In genomic region chr6:33857301-33858052, GRCh38 we compare ENCODE assay signal across 18 cellular contexts. TPM values are rescaled to one million over a fixed set of nuclear protein-coding genes. Genes with fewer than 3 reads are reported as not detected.
DNase-seq lines count a peak whose midpoint lies in the region; ATAC-seq and TF ChIP-seq lines count a peak whose summit lies in the region.
"Had no signal": no experiment of that assay in that cellular context is flagged by ENCODE, and none has a peak within 500 bp of the region (broad histone marks: within the 10 kb centered on the region; RNA-seq: fewer than 3 reads in every experiment).

No MANE protein-coding gene starts in this region.

- H2AFZ ChIP-seq in Loucy (ENCODE audit: low read length) = no peak overlapping the region
- no peak overlapping the region for H2AFZ ChIP-seq in neural progenitor cell (replicated peaks)

- H3K9ac ChIP-seq in Loucy (ENCODE audit: low read depth, low read length, poor library complexity, severe bottlenecking) (peak overlapping the region; percentile 59), neural progenitor cell (no peak overlapping the region)

- no peak overlapping the region for H3K4me3 ChIP-seq in CD4-positive, alpha-beta memory T cell (ENCODE audit: low read length in 2 of 2)
- H3K4me3 ChIP-seq in Loucy (ENCODE audit: low read length, poor library complexity, severe bottlenecking) (peak overlapping the region; percentile 57), neural progenitor cell (no peak overlapping the region), dorsolateral prefrontal cortex (no peak overlapping the region)
- H3K4me3 ChIP-seq: mucosa of descending colon, sigmoid colon, thyroid gland had no signal

- peaks cover 68% of the 10 kb centered on the region for H3K4me1 ChIP-seq in CD4-positive, alpha-beta memory T cell (ENCODE audit: insufficient read depth, low read length)
- H3K4me1 ChIP-seq in Loucy (ENCODE audit: insufficient read depth, low read length, poor library complexity, severe bottlenecking) (peaks cover 91% of the 10 kb centered on the region), neural progenitor cell (no peaks in the 10 kb centered on the region)

- intact Hi-C loops in CD4-positive, alpha-beta memory T cell (cut with micrococcal nuclease) = loop anchor here (2.0 kb wide), 3 partner anchors 47 to 69 kb away; partner anchors contain the start of gene LEMD2
- intact Hi-C loops in dorsolateral prefrontal cortex (cut with DNase I) = no loop called here

- no peaks in the 10 kb centered on the region for H3K36me3 Mint-ChIP-seq in CD4-positive, alpha-beta memory T cell
- H3K36me3 Mint-ChIP-seq in neural progenitor cell = no peaks in the 10 kb centered on the region

- DNase-seq in CD4-positive, alpha-beta memory T cell = no peak
- DNase-seq in UCSD-AML1 (lab: John Stamatoyannopoulos, UW; ENCODE audit: unreplicated experiment) (peak; percentile 45), neural progenitor cell (ENCODE audit: low spot score) (no peak), dorsolateral prefrontal cortex (no peak), KG1 (lab: John Stamatoyannopoulos, UW) (no peak)
- DNase-seq: aorta, HCEC 1CT, NCI-H1694 treated with DMSO at 0.1 percent for 48 hours, NCI-H345, sigmoid colon, thyroid gland had no signal

- peaks cover 0 to 2% (median 0%) of the 10 kb centered on the region in 8 donors for H3K9me3 Mint-ChIP-seq in CD4-positive, alpha-beta memory T cell
- no peaks in the 10 kb centered on the region for H3K9me3 Mint-ChIP-seq in neural progenitor cell
- H3K9me3 Mint-ChIP-seq: activated CD4-positive, alpha-beta T cell treated with anti-CD3 and anti-CD28 coated beads, Interleukin-2, amount 10 ng/mL, durations not matched to agents 24 days and 14 days had no signal

- peak overlapping the region in 1 of 7 donors; percentile 17 for H3K27ac Mint-ChIP-seq in CD4-positive, alpha-beta memory T cell
- peak overlapping the region; percentile 64 for H3K27ac Mint-ChIP-seq in neural progenitor cell
- H3K27ac Mint-ChIP-seq: activated CD4-positive, alpha-beta T cell treated with anti-CD3 and anti-CD28 coated beads, Interleukin-2, amount 10 ng/mL, durations not matched to agents 24 days and 14 days had no signal

- no peak for ATAC-seq in HG02759 (IDR thresholded peaks at IDR 0.05; ENCODE audit: unreplicated experiment)
- ATAC-seq: esophagus mucosa had no signal

- no peaks in the 10 kb centered on the region for H3K9me3 ChIP-seq in CD4-positive, alpha-beta memory T cell (ENCODE audit: control insufficient read depth in 1 of 2, low read length in 2 of 2)
- H3K9me3 ChIP-seq in Loucy (ENCODE audit: insufficient read depth, low read depth, low read length) (no peaks in the 10 kb centered on the region), neural progenitor cell (ENCODE audit: low read depth) (no peaks in the 10 kb centered on the region)
- H3K9me3 ChIP-seq: mucosa of descending colon, sigmoid colon, thyroid gland had no signal

- peaks cover 41 to 76% (median 55%) of the 10 kb centered on the region in 4 donors for H3K4me1 Mint-ChIP-seq in CD4-positive, alpha-beta memory T cell
- peaks cover 13% of the 10 kb centered on the region for H3K4me1 Mint-ChIP-seq in neural progenitor cell

- H3K27me3 Mint-ChIP-seq in CD4-positive, alpha-beta memory T cell = peaks cover 0 to 4% of the 10 kb centered on the region in 2 donors
- peaks cover 7% of the 10 kb centered on the region for H3K27me3 Mint-ChIP-seq in neural progenitor cell (ENCODE audit: insufficient read depth, low read depth)

- H3K79me2 ChIP-seq in Loucy (ENCODE audit: insufficient read depth, low read length) (no peaks in the 10 kb centered on the region), neural progenitor cell (ENCODE audit: low read depth) (no peaks in the 10 kb centered on the region)

- H3F3A ChIP-seq in Loucy (ENCODE audit: low read depth) (peaks cover 4% of the 10 kb centered on the region; the same call in 1 of the 2 replicates), neural progenitor cell (ENCODE audit: low read depth) (peaks cover 2% of the 10 kb centered on the region)

- POLR2A ChIA-PET in CD4-positive, alpha-beta memory T cell (lab: Charles Lee; ENCODE audit: partially characterized antibody) = interaction anchor here (0.8 to 4.0 kb wide), 8 partner anchors 9 to 78 kb away, joined by 3 to 22 read pairs (median 5); partner anchors contain the start of gene LEMD2

- no peak overlapping the region for H3K27ac ChIP-seq in CD4-positive, alpha-beta memory T cell (ENCODE audit: low read depth, low read length)
- no peak overlapping the region for H3K27ac ChIP-seq in neural progenitor cell
- H3K27ac ChIP-seq in dorsolateral prefrontal cortex = no peak overlapping the region
- H3K27ac ChIP-seq: sigmoid colon, thyroid gland had no signal

- H3K27me3 ChIP-seq in CD4-positive, alpha-beta memory T cell (ENCODE audit: insufficient read depth, low read length) = peaks cover 6% of the 10 kb centered on the region
- H3K27me3 ChIP-seq in Loucy (ENCODE audit: insufficient read depth, low read length, poor library complexity, severe bottlenecking) (no peaks in the 10 kb centered on the region), neural progenitor cell (no peaks in the 10 kb centered on the region), dorsolateral prefrontal cortex (peaks cover 0 to 21% (median 0%) of the 10 kb centered on the region in 45 donors)
- H3K27me3 ChIP-seq: thyroid gland had no signal

- H3K4me2 ChIP-seq in Loucy (ENCODE audit: low read depth, low read length, poor library complexity, severe bottlenecking) = peak overlapping the region; percentile 77
- H3K4me2 ChIP-seq in neural progenitor cell = no peak overlapping the region

- no peak for TF ChIP-seq CTCF in Loucy (conservative IDR thresholded peaks at IDR 0.05; ENCODE audit: low read length)
- no peak for TF ChIP-seq CTCF in neural progenitor cell (IDR thresholded peaks at IDR 0.05)
- no peak for TF ChIP-seq CTCF in dorsolateral prefrontal cortex (IDR thresholded peaks at IDR 0.05 in 54 of 56, conservative IDR thresholded peaks at IDR 0.05 in 2 of 56; ENCODE audit: low read depth in 1 of 56, partially characterized antibody in 56 of 56)

- H4K20me1 ChIP-seq in Loucy (ENCODE audit: insufficient read depth, low read length, poor library complexity, severe bottlenecking) (no peaks in the 10 kb centered on the region), neural progenitor cell (ENCODE audit: low read depth) (no peaks in the 10 kb centered on the region)

- CTCF ChIA-PET in CD4-positive, alpha-beta memory T cell (lab: Charles Lee; ENCODE audit: partially characterized antibody) = interaction anchor here (1.6 kb wide), 1 partner anchor 170 kb away, joined by 3 read pairs; no protein-coding TSS in a partner anchor

- H3K36me3 ChIP-seq in CD4-positive, alpha-beta memory T cell (ENCODE audit: insufficient read depth, low read length) = no peaks in the 10 kb centered on the region
- no peaks in the 10 kb centered on the region for H3K36me3 ChIP-seq in Loucy (ENCODE audit: insufficient read depth, low read length)
- no peaks in the 10 kb centered on the region for H3K36me3 ChIP-seq in neural progenitor cell
- H3K36me3 ChIP-seq: sigmoid colon, thyroid gland had no signal

- H3K4me3 Mint-ChIP-seq in CD4-positive, alpha-beta memory T cell = peak overlapping the region in 5 of 8 donors; percentile 17 to 67 (median 51)
- H3K4me3 Mint-ChIP-seq in neural progenitor cell = no peak overlapping the region
- H3K4me3 Mint-ChIP-seq: activated CD4-positive, alpha-beta T cell treated with anti-CD3 and anti-CD28 coated beads, Interleukin-2, amount 10 ng/mL, durations not matched to agents 24 days and 14 days had no signal

- H3K9me2 ChIP-seq in Loucy (replicated peaks; ENCODE audit: low read depth, low read length) = no peaks in the 10 kb centered on the region

RNA-seq across cellular contexts. Expression of gene MLN, which starts 53.7 kb away (rescaled TPM):
- not detected for total RNA-seq in CD4-positive, alpha-beta memory T cell
- not detected for polyA plus RNA-seq in CD4-positive, alpha-beta memory T cell
- total RNA-seq in neural progenitor cell (ENCODE audit: low replicate concordance) (not detected in 2 replicates), dorsolateral prefrontal cortex (not detected)
- total RNA-seq: activated CD4-positive, alpha-beta T cell treated with anti-CD3 and anti-CD28 coated beads, Interleukin-2, amount 10 ng/mL, durations not matched to agents 24 days and 14 days; aorta; esophagus mucosa; MCF 10A; mucosa of descending colon; osteocyte; sigmoid colon; thyroid gland had no signal
